ENCODE assay signal across 13 cellular contexts in genomic region chr3:94159062-94159726, GRCh38.
DNase-seq lines count a peak whose midpoint lies in the region; ATAC-seq and TF ChIP-seq lines count a peak whose summit lies in the region.
"Had no signal": no experiment of that assay in that cellular context is flagged by ENCODE, and none has a peak within 500 bp of the region (broad histone marks: within the 10 kb centered on the region; RNA-seq: fewer than 3 reads in every experiment).

No MANE protein-coding gene starts in this region.

- intact Hi-C loops in mucosa of descending colon (cut with DNase I, micrococcal nuclease), result no loop called here
- intact Hi-C loops in gastrocnemius medialis (cut with DNase I; ENCODE audit: low total_unique reads), result no loop called here

- no peaks in the 10 kb centered on the region for H3K79me2 ChIP-seq in MM.1S (ENCODE audit: low read length)

- H2AFZ ChIP-seq in neuronal stem cell (ENCODE audit: low read length), result no peak overlapping the region
- no peak overlapping the region for H2AFZ ChIP-seq in MM.1S (ENCODE audit: low read length)

- no peak overlapping the region for H3K14ac ChIP-seq in neuronal stem cell (ENCODE audit: low read length)

- in situ Hi-C loops in gastrocnemius medialis (cut with MboI; ENCODE audit: low sequenced_read_pairs in 4 of 4), result loop anchor here in 1 of 4 donors (25.0 kb wide), 1 partner anchor 103 kb away; no protein-coding TSS in a partner anchor

- H3K27ac Mint-ChIP-seq in brain, result peak overlapping the region in 4 of 5 experiments; percentile 60 to 94 (median 88)

- peak; percentile 77 for ATAC-seq in mucosa of descending colon
- ATAC-seq in HG02870 (IDR thresholded peaks at IDR 0.05; ENCODE audit: unreplicated experiment), result no peak
- no peak for ATAC-seq in gastrocnemius medialis
- ATAC-seq: lower lobe of right lung; stimulated activated naive CD8-positive, alpha-beta T cell treated with anti-CD3 and anti-CD28 coated beads, Interleukin-15, Interleukin-2, amounts not matched to agents 100 U/mL and 50 U/mL, for 24 hours had no signal

- H3K27me3 ChIP-seq in MG63 (no peaks in the 10 kb centered on the region), neuronal stem cell (ENCODE audit: control insufficient read depth in 3 of 3, insufficient read depth in 3 of 3, low read depth in 1 of 3, low read length in 3 of 3) (no peaks in the 10 kb centered on the region), MM.1S (replicated peaks; ENCODE audit: insufficient read depth, low read length) (no peaks in the 10 kb centered on the region), gastrocnemius medialis (no peaks in the 10 kb centered on the region)

- peak overlapping the region in 4 of 5 experiments; percentile 1 to 83 (median 56) for H3K4me3 Mint-ChIP-seq in brain

- TF ChIP-seq POLR2A in gastrocnemius medialis (IDR thresholded peaks at IDR 0.05), result no peak

- peaks cover 16% of the 10 kb centered on the region for H3K4me1 Mint-ChIP-seq in brain

- H4K20me1 ChIP-seq in MM.1S (ENCODE audit: insufficient read depth, low read length), result no peaks in the 10 kb centered on the region

- WGBS in neuronal stem cell (ENCODE audit: extremely low coverage in 2 of 2, insufficient read length in 2 of 2, insufficient replicate concordance in 1 of 2), 2 donors, result no CpG with 5 or more reads among the region's 8 CpGs

- no peak overlapping the region for H3K23ac ChIP-seq in neuronal stem cell (ENCODE audit: low read depth, low read length, poor library complexity)

- no peak overlapping the region for H2BK5ac ChIP-seq in neuronal stem cell (ENCODE audit: low read length)

- DNase-seq in DMS 273 (lab: John Stamatoyannopoulos, UW; ENCODE audit: unreplicated experiment) (peak; percentile 59), MG63 (peak; percentile 34), mucosa of descending colon (no peak), neuronal stem cell (ENCODE audit: low spot score) (no peak), MM.1S (no peak), gastrocnemius medialis (no peak)
- DNase-seq: lower lobe of right lung; NCI-H526 treated with DMSO at 0.1 percent for 48 hours; stimulated activated CD4-positive, alpha-beta T cell treated with anti-CD3 and anti-CD28 coated beads, Interleukin-12 subunit alpha, Interleukin-12 subunit beta, amount 100 ng/mL, for 4 hours; stimulated activated naive CD8-positive, alpha-beta T cell treated with anti-CD3 and anti-CD28 coated beads, Interleukin-15, Interleukin-2, amounts not matched to agents 100 U/mL and 50 U/mL, for 24 hours had no signal

- no peaks in the 10 kb centered on the region for H3K36me3 ChIP-seq in MG63
- H3K36me3 ChIP-seq in mucosa of descending colon (ENCODE audit: low read depth), result no peaks in the 10 kb centered on the region
- H3K36me3 ChIP-seq in neuronal stem cell (replicated peaks in 1 of 2; ENCODE audit: control insufficient read depth in 2 of 2, insufficient read depth in 2 of 2, low read length in 2 of 2), result no peaks in the 10 kb centered on the region
- H3K36me3 ChIP-seq in MM.1S (replicated peaks; ENCODE audit: insufficient read depth, low read length), result no peaks in the 10 kb centered on the region
- H3K36me3 ChIP-seq in gastrocnemius medialis, result no peaks in the 10 kb centered on the region
- H3K36me3 ChIP-seq: lower lobe of right lung had no signal

- H3K9me3 ChIP-seq in MG63 (no peaks in the 10 kb centered on the region), mucosa of descending colon (no peaks in the 10 kb centered on the region), neuronal stem cell (replicated peaks in 1 of 2; ENCODE audit: control insufficient read depth in 2 of 2, insufficient read depth in 1 of 2, low read depth in 1 of 2, low read length in 2 of 2) (no peaks in the 10 kb centered on the region), MM.1S (replicated peaks; ENCODE audit: insufficient read depth, low read length) (no peaks in the 10 kb centered on the region), gastrocnemius medialis (no peaks in the 10 kb centered on the region)
- H3K9me3 ChIP-seq: lower lobe of right lung had no signal

- H3K4me1 ChIP-seq in mucosa of descending colon (ENCODE audit: low read depth) (no peaks in the 10 kb centered on the region), neuronal stem cell (ENCODE audit: control insufficient read depth in 2 of 2, insufficient read depth in 1 of 2, low read depth in 1 of 2, low read length in 2 of 2) (no peaks in the 10 kb centered on the region), MM.1S (ENCODE audit: low read length) (no peaks in the 10 kb centered on the region), gastrocnemius medialis (no peaks in the 10 kb centered on the region)
- H3K4me1 ChIP-seq: lower lobe of right lung had no signal

- H3K4me2 ChIP-seq in neuronal stem cell (ENCODE audit: insufficient read depth, low read length, poor library complexity, severe bottlenecking) (no peak overlapping the region), MM.1S (ENCODE audit: low read depth, low read length) (no peak overlapping the region)

- no peak overlapping the region for H3K18ac ChIP-seq in neuronal stem cell (ENCODE audit: low read length)

- no peak overlapping the region for H3K4ac ChIP-seq in neuronal stem cell (ENCODE audit: low read length)

- no peak overlapping the region for H2AK5ac ChIP-seq in neuronal stem cell (ENCODE audit: low read depth, low read length)

- H3K27me3 Mint-ChIP-seq in brain, result peaks cover 22% of the 10 kb centered on the region

- H3K4me3 ChIP-seq in MG63, result no peak overlapping the region
- no peak overlapping the region for H3K4me3 ChIP-seq in mucosa of descending colon
- no peak overlapping the region for H3K4me3 ChIP-seq in neuronal stem cell (ENCODE audit: low read length in 2 of 2)
- no peak overlapping the region for H3K4me3 ChIP-seq in MM.1S (ENCODE audit: low read length)
- H3K4me3 ChIP-seq in gastrocnemius medialis, result no peak overlapping the region
- H3K4me3 ChIP-seq: lower lobe of right lung had no signal

- no peak overlapping the region for H2BK12ac ChIP-seq in neuronal stem cell (ENCODE audit: low read length)

- no peaks in the 10 kb centered on the region for H3F3A ChIP-seq in MM.1S (ENCODE audit: insufficient read depth, low read length)

- H3K79me1 ChIP-seq in neuronal stem cell (ENCODE audit: low read depth, low read length), result no peaks in the 10 kb centered on the region

- no peaks in the 10 kb centered on the region for H3K9me3 Mint-ChIP-seq in brain

- no peaks in the 10 kb centered on the region for H3K36me3 Mint-ChIP-seq in brain

- H3K9ac ChIP-seq in neuronal stem cell (ENCODE audit: low read depth, low read length, poor library complexity) (no peak overlapping the region), MM.1S (ENCODE audit: low read length) (no peak overlapping the region)

- H2BK120ac ChIP-seq in neuronal stem cell (ENCODE audit: low read depth, low read length), result no peak overlapping the region

- H2BK15ac ChIP-seq in neuronal stem cell (ENCODE audit: low read length), result no peak overlapping the region

- H3K9me2 ChIP-seq in MM.1S (replicated peaks; ENCODE audit: insufficient read depth, low read length), result no peaks in the 10 kb centered on the region

- H3K27ac ChIP-seq in neuronal stem cell (replicated peaks; ENCODE audit: low read length) (no peak overlapping the region), MM.1S (ENCODE audit: low read length) (no peak overlapping the region), gastrocnemius medialis (no peak overlapping the region)
- H3K27ac ChIP-seq: lower lobe of right lung, VCaP had no signal

- no peak overlapping the region for H4K91ac ChIP-seq in neuronal stem cell (ENCODE audit: low read depth, low read length, poor library complexity)

- TF ChIP-seq CTCF in brain (conservative IDR thresholded peaks at IDR 0.05) (no peak), mucosa of descending colon (IDR thresholded peaks at IDR 0.05) (no peak), MM.1S (IDR thresholded peaks at IDR 0.05; ENCODE audit: low read length) (no peak), gastrocnemius medialis (IDR thresholded peaks at IDR 0.05 in 4 of 5, conservative IDR thresholded peaks at IDR 0.05 in 1 of 5) (no peak)

- H4K8ac ChIP-seq in neuronal stem cell (ENCODE audit: low read depth, low read length), result no peak overlapping the region

Comparison
In these comparisons a context has a peak if more than half of its experiments do, and no peak if none do; other contexts are left out.
1. DNase-seq: peak in DMS 273 (single experiment) and MG63 (single experiment); none in mucosa of descending colon (0 of 3), neuronal stem cell (single experiment), MM.1S (single experiment) and gastrocnemius medialis (0 of 2).